2 cellular contexts compared by ENCODE assay signal in genomic region chr6:143845033-143845432, GRCh38.
A peak's percentile ranks its signal among the peaks of the same experiment; 100 is the strongest.
TF ChIP-seq lines count a peak whose summit lies in the region.

No MANE protein-coding gene starts in this region.

TF ChIP-seq in HepG2, 621 proteins besides CTCF, POLR2A, EP300 and RAD21 (continues in another document):
- no peak for TF ChIP-seq USF2 (IDR thresholded peaks at IDR 0.05; ENCODE audit: low read depth, low read length)
- TF ChIP-seq USF2 (CRISPR knock-in tag; IDR thresholded peaks at IDR 0.05; ENCODE audit: borderline replicate concordance), result no peak
- TF ChIP-seq RBM22 (optimal IDR thresholded peaks at IDR 0.05; ENCODE audit: low read length), result no peak
- no peak for TF ChIP-seq ATF6 (CRISPR knock-in tag; conservative IDR thresholded peaks at IDR 0.05)
- no peak for TF ChIP-seq NR0B2 (CRISPR knock-in tag; IDR thresholded peaks at IDR 0.05)
- TF ChIP-seq CEBPG (CRISPR knock-in tag; IDR thresholded peaks at IDR 0.05), result peak; percentile 28; the same call in 1 of the 2 replicates
- TF ChIP-seq ZBTB40 (IDR thresholded peaks at IDR 0.05), result no peak
- no peak for TF ChIP-seq ZBTB40 (CRISPR knock-in tag; IDR thresholded peaks at IDR 0.05)
- TF ChIP-seq CEBPB (IDR thresholded peaks at IDR 0.05; ENCODE audit: borderline replicate concordance, low read depth, low read length), result peak; percentile 69
- no peak for TF ChIP-seq DNMT3B (CRISPR knock-in tag; conservative IDR thresholded peaks at IDR 0.05)

TF ChIP-seq in GM12878, 131 proteins besides CTCF, POLR2A, EP300 and RAD21:
- no peak for TF ChIP-seq HDAC2 (IDR thresholded peaks at IDR 0.05)
